Comparison of ENCODE assay signal across 22 cellular contexts in genomic region chr15:66895794-66896453, GRCh38.
"Had no signal": no experiment of that assay in that cellular context is flagged by ENCODE, and none has a peak within 500 bp of the region (broad histone marks: within the 10 kb centered on the region; RNA-seq: fewer than 3 reads in every experiment).

No MANE protein-coding gene starts in this region.

- H3K27me3 ChIP-seq: adrenal gland, ascending aorta, breast epithelium, pancreas, thyroid gland had no signal

- H3K4me1 ChIP-seq: adrenal gland, breast epithelium, psoas muscle had no signal

- H3K27ac ChIP-seq: adrenal gland, ascending aorta, breast epithelium, neutrophil, pancreas, psoas muscle, thyroid gland, VCaP had no signal

- H3K4me3 ChIP-seq: adrenal gland, ascending aorta, breast epithelium, pancreas, psoas muscle, thyroid gland had no signal

- FAIRE-seq: pancreas had no signal

- H3K9me3 ChIP-seq: adrenal gland, ascending aorta, breast epithelium, neutrophil, pancreas, psoas muscle, thyroid gland had no signal

- H3K36me3 ChIP-seq: adrenal gland, ascending aorta, breast epithelium, neutrophil, pancreas, thyroid gland had no signal

- DNase-seq: activated CD4-positive, alpha-beta T cell treated with anti-CD3 and anti-CD28 coated beads, Interleukin-2, amount 50 U/mL, for 1 hour; activated CD8-positive, alpha-beta T cell treated with anti-CD3 and anti-CD28 coated beads, Interleukin-2, amount 10 ng/mL, durations not matched to agents 7 days and 5 days; activated naive CD4-positive, alpha-beta T cell treated with anti-CD3 and anti-CD28 coated beads, Interleukin-2, amount 10 ng/mL, durations not matched to agents 7 days and 5 days; cerebellar nuclear complex; cortex of kidney; effector CD8-positive, alpha-beta T cell; foreskin melanocyte; hippocampal formation; psoas muscle; right cardiac atrium; stimulated activated CD4-positive, alpha-beta T cell treated with anti-CD3 and anti-CD28 coated beads, Interleukin-12 subunit alpha, Interleukin-12 subunit beta, amount 100 ng/mL, for 4 hours; stimulated activated CD4-positive, alpha-beta T cell treated with anti-CD3 and anti-CD28 coated beads, Interleukin-4, amount 100 ng/mL, for 4 hours; stimulated activated naive CD8-positive, alpha-beta T cell treated with anti-CD3 and anti-CD28 coated beads, Interleukin-15, Interleukin-2, amounts not matched to agents 100 U/mL and 50 U/mL, for 24 hours; thyroid gland had no signal

- ATAC-seq: activated CD4-positive, CD25-positive, alpha-beta regulatory T cell treated with anti-CD3 and anti-CD28 coated beads, Interleukin-2, amount 50 U/mL, for 24 hours; activated CD8-positive, alpha-beta T cell treated with anti-CD3 and anti-CD28 coated beads, Interleukin-2, amount 10 ng/mL, durations not matched to agents 7 days and 5 days; psoas muscle; right cardiac atrium; SK-N-SH treated with all-trans-retinoic acid at 6 μM for 48 hours; stimulated activated naive CD8-positive, alpha-beta T cell treated with anti-CD3 and anti-CD28 coated beads, Interleukin-15, Interleukin-2, amounts not matched to agents 100 U/mL and 50 U/mL, for 24 hours had no signal
